ENCODE assay signal across 1 cellular context in the genomic region with DNA sequence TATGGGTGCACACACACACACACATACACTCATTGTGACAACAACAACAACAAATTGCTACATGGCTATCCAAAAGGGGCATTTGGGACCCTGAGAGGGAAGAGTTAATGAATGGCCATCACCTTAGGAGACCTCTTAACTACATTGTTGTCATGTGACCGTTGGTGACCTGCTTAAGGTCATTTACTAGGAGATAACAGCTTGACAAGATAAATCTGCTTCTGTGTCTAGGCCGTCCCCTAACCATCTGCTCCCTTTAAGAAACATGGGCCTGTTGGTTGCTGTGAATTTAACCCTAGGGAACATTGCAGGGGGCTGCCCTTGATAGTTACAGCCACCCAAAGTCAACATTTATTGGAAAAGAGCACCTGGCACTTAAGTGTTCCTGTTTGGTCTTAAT.
TF ChIP-seq lines count a peak whose summit lies in the region.

No MANE protein-coding gene starts in this region.

TF ChIP-seq in K562, 482 proteins besides CTCF, POLR2A, EP300 and RAD21 (continued from another document and continues in another):
- TF ChIP-seq, protein P1, sequence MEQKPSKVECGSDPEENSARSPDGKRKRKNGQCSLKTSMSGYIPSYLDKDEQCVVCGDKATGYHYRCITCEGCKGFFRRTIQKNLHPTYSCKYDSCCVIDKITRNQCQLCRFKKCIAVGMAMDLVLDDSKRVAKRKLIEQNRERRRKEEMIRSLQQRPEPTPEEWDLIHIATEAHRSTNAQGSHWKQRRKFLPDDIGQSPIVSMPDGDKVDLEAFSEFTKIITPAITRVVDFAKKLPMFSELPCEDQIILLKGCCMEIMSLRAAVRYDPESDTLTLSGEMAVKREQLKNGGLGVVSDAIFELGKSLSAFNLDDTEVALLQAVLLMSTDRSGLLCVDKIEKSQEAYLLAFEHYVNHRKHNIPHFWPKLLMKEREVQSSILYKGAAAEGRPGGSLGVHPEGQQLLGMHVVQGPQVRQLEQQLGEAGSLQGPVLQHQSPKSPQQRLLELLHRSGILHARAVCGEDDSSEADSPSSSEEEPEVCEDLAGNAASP (IDR thresholded peaks at IDR 0.05), result 0 out of 2 replicates have a peak, but pooled peaks have one; percentile 24
- TF ChIP-seq POLR2B (IDR thresholded peaks at IDR 0.05; ENCODE audit: low read depth, partially characterized antibody), result no peak
- no peak for TF ChIP-seq PHF8 (IDR thresholded peaks at IDR 0.05; ENCODE audit: borderline replicate concordance, low read length)
- TF ChIP-seq, protein P2, sequence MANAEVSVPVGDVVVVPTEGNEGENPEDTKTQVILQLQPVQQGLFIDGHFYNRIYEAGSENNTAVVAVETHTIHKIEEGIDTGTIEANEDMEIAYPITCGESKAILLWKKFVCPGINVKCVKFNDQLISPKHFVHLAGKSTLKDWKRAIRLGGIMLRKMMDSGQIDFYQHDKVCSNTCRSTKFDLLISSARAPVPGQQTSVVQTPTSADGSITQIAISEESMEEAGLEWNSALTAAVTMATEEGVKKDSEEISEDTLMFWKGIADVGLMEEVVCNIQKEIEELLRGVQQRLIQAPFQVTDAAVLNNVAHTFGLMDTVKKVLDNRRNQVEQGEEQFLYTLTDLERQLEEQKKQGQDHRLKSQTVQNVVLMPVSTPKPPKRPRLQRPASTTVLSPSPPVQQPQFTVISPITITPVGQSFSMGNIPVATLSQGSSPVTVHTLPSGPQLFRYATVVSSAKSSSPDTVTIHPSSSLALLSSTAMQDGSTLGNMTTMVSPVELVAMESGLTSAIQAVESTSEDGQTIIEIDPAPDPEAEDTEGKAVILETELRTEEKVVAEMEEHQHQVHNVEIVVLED (CRISPR knock-in tag; IDR thresholded peaks at IDR 0.05), result no peak
- TF ChIP-seq AFF1 (IDR thresholded peaks at IDR 0.05; ENCODE audit: low read depth in 1 of 2, partially characterized antibody in 2 of 2), result no peak
- TF ChIP-seq NFIX (CRISPR knock-in tag; IDR thresholded peaks at IDR 0.05; ENCODE audit: low read depth), result no peak
- TF ChIP-seq CAMTA2 (CRISPR knock-in tag; conservative IDR thresholded peaks at IDR 0.05), result no peak
- no peak for TF ChIP-seq ESRRB (CRISPR knock-in tag; IDR thresholded peaks at IDR 0.05; ENCODE audit: borderline replicate concordance)
- no peak for TF ChIP-seq XRCC5 (IDR thresholded peaks at IDR 0.05; ENCODE audit: low read depth, low read length)
- no peak for TF ChIP-seq CXXC5 (CRISPR knock-in tag; IDR thresholded peaks at IDR 0.05)
- no peak for TF ChIP-seq KLF10 (CRISPR knock-in tag; IDR thresholded peaks at IDR 0.05)
- no peak for TF ChIP-seq ZBTB8A (IDR thresholded peaks at IDR 0.05; ENCODE audit: partially characterized antibody)
- TF ChIP-seq, protein P3, sequence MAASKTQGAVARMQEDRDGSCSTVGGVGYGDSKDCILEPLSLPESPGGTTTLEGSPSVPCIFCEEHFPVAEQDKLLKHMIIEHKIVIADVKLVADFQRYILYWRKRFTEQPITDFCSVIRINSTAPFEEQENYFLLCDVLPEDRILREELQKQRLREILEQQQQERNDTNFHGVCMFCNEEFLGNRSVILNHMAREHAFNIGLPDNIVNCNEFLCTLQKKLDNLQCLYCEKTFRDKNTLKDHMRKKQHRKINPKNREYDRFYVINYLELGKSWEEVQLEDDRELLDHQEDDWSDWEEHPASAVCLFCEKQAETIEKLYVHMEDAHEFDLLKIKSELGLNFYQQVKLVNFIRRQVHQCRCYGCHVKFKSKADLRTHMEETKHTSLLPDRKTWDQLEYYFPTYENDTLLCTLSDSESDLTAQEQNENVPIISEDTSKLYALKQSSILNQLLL (CRISPR knock-in tag; IDR thresholded peaks at IDR 0.05; ENCODE audit: borderline replicate concordance), result no peak
- peak; percentile 70; the same call in 1 of the 2 replicates for TF ChIP-seq TOE1 (IDR thresholded peaks at IDR 0.05; ENCODE audit: borderline replicate concordance)
- no peak for TF ChIP-seq TOE1 (CRISPR knock-in tag; IDR thresholded peaks at IDR 0.05; ENCODE audit: borderline replicate concordance, low read depth)
- no peak for TF ChIP-seq ZFX (CRISPR knock-in tag; IDR thresholded peaks at IDR 0.05)
- TF ChIP-seq ARID2 (IDR thresholded peaks at IDR 0.05), result no peak
- no peak for TF ChIP-seq TRIM25 (IDR thresholded peaks at IDR 0.05; ENCODE audit: borderline replicate concordance)
- no peak for TF ChIP-seq ELK1 (CRISPR knock-in tag; IDR thresholded peaks at IDR 0.05)
- no peak for TF ChIP-seq ZNF583 (CRISPR knock-in tag; IDR thresholded peaks at IDR 0.05)
- TF ChIP-seq GTF3C2 (IDR thresholded peaks at IDR 0.05; ENCODE audit: borderline replicate concordance, extremely low read depth, insufficient read length), result no peak
- no peak for TF ChIP-seq SAP30 (IDR thresholded peaks at IDR 0.05; ENCODE audit: borderline replicate concordance, insufficient read depth, low read depth, low read length, poor library complexity, severe bottlenecking)
- TF ChIP-seq, protein P4, sequence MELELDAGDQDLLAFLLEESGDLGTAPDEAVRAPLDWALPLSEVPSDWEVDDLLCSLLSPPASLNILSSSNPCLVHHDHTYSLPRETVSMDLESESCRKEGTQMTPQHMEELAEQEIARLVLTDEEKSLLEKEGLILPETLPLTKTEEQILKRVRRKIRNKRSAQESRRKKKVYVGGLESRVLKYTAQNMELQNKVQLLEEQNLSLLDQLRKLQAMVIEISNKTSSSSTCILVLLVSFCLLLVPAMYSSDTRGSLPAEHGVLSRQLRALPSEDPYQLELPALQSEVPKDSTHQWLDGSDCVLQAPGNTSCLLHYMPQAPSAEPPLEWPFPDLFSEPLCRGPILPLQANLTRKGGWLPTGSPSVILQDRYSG (tag; conservative IDR thresholded peaks at IDR 0.05; ENCODE audit: low read depth), result no peak
- TF ChIP-seq NR2C2 (CRISPR knock-in tag; IDR thresholded peaks at IDR 0.05), result no peak
- peak; percentile 77; the same call in 1 of the 2 replicates for TF ChIP-seq NR2C2 (tag; IDR thresholded peaks at IDR 0.05)
- TF ChIP-seq PCBP1 (IDR thresholded peaks at IDR 0.05; ENCODE audit: low read depth, low read length, poor library complexity, severe bottlenecking), result no peak
- peak; percentile 54; the same call in 1 of the 2 replicates for TF ChIP-seq RAD51 (IDR thresholded peaks at IDR 0.05; ENCODE audit: borderline replicate concordance, low read depth)
- TF ChIP-seq SAFB2 (IDR thresholded peaks at IDR 0.05; ENCODE audit: borderline replicate concordance, low read depth, low read length, severe bottlenecking), result no peak
- TF ChIP-seq, protein P5, sequence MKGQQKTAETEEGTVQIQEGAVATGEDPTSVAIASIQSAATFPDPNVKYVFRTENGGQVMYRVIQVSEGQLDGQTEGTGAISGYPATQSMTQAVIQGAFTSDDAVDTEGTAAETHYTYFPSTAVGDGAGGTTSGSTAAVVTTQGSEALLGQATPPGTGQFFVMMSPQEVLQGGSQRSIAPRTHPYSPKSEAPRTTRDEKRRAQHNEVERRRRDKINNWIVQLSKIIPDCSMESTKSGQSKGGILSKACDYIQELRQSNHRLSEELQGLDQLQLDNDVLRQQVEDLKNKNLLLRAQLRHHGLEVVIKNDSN (CRISPR knock-in tag; IDR thresholded peaks at IDR 0.05), result no peak
- TF ChIP-seq TARDBP (IDR thresholded peaks at IDR 0.05), result no peak
- peak; percentile 96 for TF ChIP-seq MECOM (CRISPR knock-in tag; IDR thresholded peaks at IDR 0.05)
- no peak for TF ChIP-seq SIN3B (IDR thresholded peaks at IDR 0.05; ENCODE audit: low read depth)
- TF ChIP-seq SRF (CRISPR knock-in tag; IDR thresholded peaks at IDR 0.05), result no peak
- TF ChIP-seq CBFA2T2 (conservative IDR thresholded peaks at IDR 0.05), result peak; percentile 12; the same call in 1 of the 2 replicates
- TF ChIP-seq, protein P6, sequence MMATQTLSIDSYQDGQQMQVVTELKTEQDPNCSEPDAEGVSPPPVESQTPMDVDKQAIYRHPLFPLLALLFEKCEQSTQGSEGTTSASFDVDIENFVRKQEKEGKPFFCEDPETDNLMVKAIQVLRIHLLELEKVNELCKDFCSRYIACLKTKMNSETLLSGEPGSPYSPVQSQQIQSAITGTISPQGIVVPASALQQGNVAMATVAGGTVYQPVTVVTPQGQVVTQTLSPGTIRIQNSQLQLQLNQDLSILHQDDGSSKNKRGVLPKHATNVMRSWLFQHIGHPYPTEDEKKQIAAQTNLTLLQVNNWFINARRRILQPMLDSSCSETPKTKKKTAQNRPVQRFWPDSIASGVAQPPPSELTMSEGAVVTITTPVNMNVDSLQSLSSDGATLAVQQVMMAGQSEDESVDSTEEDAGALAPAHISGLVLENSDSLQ (IDR thresholded peaks at IDR 0.05), result peak; percentile 54
- no peak for TF ChIP-seq KDM1A (IDR thresholded peaks at IDR 0.05)
- TF ChIP-seq TRIM24 (IDR thresholded peaks at IDR 0.05), result no peak
- no peak for TF ChIP-seq KLF6 (CRISPR knock-in tag; IDR thresholded peaks at IDR 0.05; ENCODE audit: borderline replicate concordance)
- no peak for TF ChIP-seq FOXP1 (CRISPR knock-in tag; IDR thresholded peaks at IDR 0.05)
- no peak for TF ChIP-seq VEZF1 (CRISPR knock-in tag; IDR thresholded peaks at IDR 0.05)
- no peak for TF ChIP-seq DIDO1 (tag; IDR thresholded peaks at IDR 0.05; ENCODE audit: low read depth)
